ENCODE assay signal across 8 cellular contexts in genomic region chr3:187750041-187750512, GRCh38. TPM values are rescaled to one million over a fixed set of nuclear protein-coding genes. Genes with fewer than 3 reads are reported as not detected.
DNase-seq lines count a peak whose midpoint lies in the region; ATAC-seq and TF ChIP-seq lines count a peak whose summit lies in the region.

No MANE protein-coding gene starts in this region.

- no peaks in the 10 kb centered on the region for H3K36me3 Mint-ChIP-seq in naive B cell

- H3K27me3 ChIP-seq in dorsolateral prefrontal cortex: no peaks in the 10 kb centered on the region
- no peaks in the 10 kb centered on the region for H3K27me3 ChIP-seq in MG63

- no peaks in the 10 kb centered on the region for H3K9me3 ChIP-seq in MG63

- H3K36me3 ChIP-seq in MG63: no peaks in the 10 kb centered on the region

- no peak for TF ChIP-seq CTCF in dorsolateral prefrontal cortex (IDR thresholded peaks at IDR 0.05 in 54 of 56, conservative IDR thresholded peaks at IDR 0.05 in 2 of 56; ENCODE audit: low read depth in 1 of 56, partially characterized antibody in 56 of 56)

- intact Hi-C loops in dorsolateral prefrontal cortex (cut with DNase I): no loop called here

- peaks cover 42 to 52% (median 45%) of the 10 kb centered on the region in 3 donors for H3K4me1 Mint-ChIP-seq in naive B cell

- H3K9me3 Mint-ChIP-seq in naive B cell: no peaks in the 10 kb centered on the region

- peak overlapping the region in 46 of 59 donors; percentile 1 to 55 (median 30) for H3K4me3 ChIP-seq in dorsolateral prefrontal cortex
- no peak overlapping the region for H3K4me3 ChIP-seq in MG63

- peak overlapping the region in 5 of 6 donors; percentile 1 to 91 (median 46) for H3K27ac Mint-ChIP-seq in naive B cell

- DNase-seq in DMS53 treated with DMSO at 0.1 percent for 48 hours (lab: John Stamatoyannopoulos, UW; ENCODE audit: unreplicated experiment) (peak; percentile 90), NCI-H2196 (lab: John Stamatoyannopoulos, UW; ENCODE audit: unreplicated experiment) (peak; percentile 96), dorsolateral prefrontal cortex (no peak), naive B cell (peak; percentile 18), cortex of kidney (lab: John Stamatoyannopoulos, UW) (no peak), MG63 (no peak)

- H3K4me3 Mint-ChIP-seq in naive B cell: peak overlapping the region; percentile 31 to 85 (median 72)

- H3K27me3 Mint-ChIP-seq in naive B cell: no peaks in the 10 kb centered on the region

- peak overlapping the region in 19 of 59 donors; percentile 1 to 100 (median 41) for H3K27ac ChIP-seq in dorsolateral prefrontal cortex

- no peak for ATAC-seq in naive B cell (ENCODE audit: low read depth in 2 of 2)
- no peak for ATAC-seq in HG02938 (IDR thresholded peaks at IDR 0.05; ENCODE audit: unreplicated experiment)
- ATAC-seq in HG03565 (IDR thresholded peaks at IDR 0.05; ENCODE audit: unreplicated experiment): no peak

RNA-seq across cellular contexts. Expression of gene BCL6, which starts 4.8 kb away (rescaled TPM):
- 100 to 1,000 TPM in 54 of 120 experiments, 10 to 100 TPM in 66; 47.6 to 270 (median 94.0) TPM for total RNA-seq in dorsolateral prefrontal cortex
- 10 to 100 TPM; 20.7 to 39.3 (median 31.9) TPM for polyA plus RNA-seq in naive B cell (ENCODE audit: low read depth in 6 of 6)
- 5.5 and 6.2 TPM in 2 replicates for total RNA-seq in MG63 (2014; rRNA removed; shearing (Covaris generic); ENCODE audit: low replicate concordance)

RNA-seq across cellular contexts. Expression of gene RTP2, which starts 47.7 kb away (rescaled TPM):
- total RNA-seq in dorsolateral prefrontal cortex: not detected
- polyA plus RNA-seq in naive B cell (ENCODE audit: low read depth in 6 of 6): not detected
- total RNA-seq in MG63 (2014; rRNA removed; shearing (Covaris generic); ENCODE audit: low replicate concordance): not detected in 2 replicates

Comparison
In these comparisons a context has a peak if more than half of its experiments do, and no peak if none do; other contexts are left out.
1. DNase-seq: peak in DMS53 treated with DMSO at 0.1 percent for 48 hours (single experiment), NCI-H2196 (single experiment) and naive B cell (single experiment); none in dorsolateral prefrontal cortex (0 of 10), cortex of kidney (single experiment) and MG63 (single experiment).